Comparison of ENCODE assay signal across 8 cellular contexts in the genomic region with DNA sequence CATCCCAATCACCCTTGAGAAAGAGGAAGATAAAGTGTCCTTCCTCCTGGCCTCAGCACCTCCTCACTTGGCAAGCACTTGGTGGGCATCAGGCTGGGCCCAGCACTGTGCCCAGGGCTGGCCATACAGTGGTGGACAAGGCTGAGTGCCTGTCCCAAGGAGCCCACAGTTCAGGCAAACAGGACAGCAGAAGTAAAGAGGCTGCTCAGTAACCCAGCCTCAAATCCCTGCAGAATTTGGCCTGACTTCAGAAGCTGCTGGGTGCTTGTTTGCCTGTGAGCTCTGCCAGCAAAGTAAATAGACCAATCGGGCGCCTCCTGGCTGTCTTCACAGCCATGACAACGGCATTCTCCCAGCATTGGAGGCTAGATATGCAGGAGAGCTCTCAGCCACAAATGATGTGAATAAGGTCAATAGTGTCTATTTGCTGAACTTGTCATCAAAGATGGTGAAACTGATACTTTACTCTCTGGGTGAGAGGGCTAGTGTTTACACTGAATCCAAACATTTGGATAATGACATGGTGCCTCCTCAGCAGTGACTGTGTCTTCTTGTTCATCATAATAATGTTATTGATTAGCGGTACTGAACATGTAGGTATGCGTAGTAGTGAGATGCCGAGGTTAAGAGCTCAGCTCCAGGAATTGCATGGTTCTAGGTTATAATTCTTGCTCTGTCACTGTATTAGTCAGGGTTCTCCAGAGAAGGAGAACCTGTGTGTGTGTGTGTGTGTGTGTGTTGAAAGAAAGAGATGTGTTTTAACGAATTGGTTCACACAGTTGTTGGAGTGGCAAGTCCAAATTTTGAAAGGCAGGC. TPM values are rescaled to one million over a fixed set of nuclear protein-coding genes. Genes with fewer than 3 reads are reported as not detected.
DNase-seq lines count a peak whose midpoint lies in the region; ATAC-seq, FAIRE-seq and TF ChIP-seq lines count a peak whose summit lies in the region.

No MANE protein-coding gene starts in this region.

- H3K4me1 ChIP-seq in CD4-positive, alpha-beta memory T cell (ENCODE audit: insufficient read depth, low read length), result peaks cover 35% of the 10 kb centered on the region
- H3K4me1 ChIP-seq in NT2/D1 (ENCODE audit: insufficient read depth, insufficient read length), result peaks cover 2% of the 10 kb centered on the region
- no peaks in the 10 kb centered on the region; the same call in 1 of the 2 replicates for H3K4me1 ChIP-seq in GM12878 (ENCODE audit: control insufficient read depth, insufficient read depth, low read length)

- H3K4me3 ChIP-seq in CD4-positive, alpha-beta memory T cell (ENCODE audit: low read length in 2 of 2), result no peak overlapping the region
- H3K4me3 ChIP-seq in NT2/D1 (ENCODE audit: insufficient read length, low read depth) (no peak overlapping the region), GM12878 (no peak overlapping the region), skeletal muscle cell (ENCODE audit: low read depth, low read length) (no peak overlapping the region)

- CTCF ChIA-PET in CD4-positive, alpha-beta memory T cell (lab: Charles Lee; ENCODE audit: partially characterized antibody), result interaction anchor here (0.6 to 7.8 kb wide), 11 partner anchors 8 to 122 kb away, joined by 3 to 55 read pairs (median 5); partner anchors contain the start of genes DEF6, FANCE and PPARD
- CTCF ChIA-PET in GM12878 (lab: Yijun Ruan, JAX), result interaction anchor here (0.6 to 0.7 kb wide), 3 partner anchors 13 to 343 kb away, joined by 3 to 4 read pairs (median 3); no protein-coding TSS in a partner anchor

- H3K9me3 Mint-ChIP-seq in CD4-positive, alpha-beta memory T cell, result peaks cover 0 to 2% (median 0%) of the 10 kb centered on the region in 8 donors

- H3K4me3 Mint-ChIP-seq in CD4-positive, alpha-beta memory T cell, result peak overlapping the region in 1 of 8 donors; percentile 1

- H3K4me2 ChIP-seq in GM12878 (ENCODE audit: control insufficient read depth, insufficient read depth), result no peak overlapping the region

- ATAC-seq in GM12878 (no peak), GM21737 (IDR thresholded peaks at IDR 0.05; ENCODE audit: unreplicated experiment) (no peak), HG03108 (IDR thresholded peaks at IDR 0.05; ENCODE audit: unreplicated experiment) (no peak)

- H2AFZ ChIP-seq in GM12878 (ENCODE audit: control insufficient read depth, low read depth, low read length), result no peak overlapping the region

- no peaks in the 10 kb centered on the region for H3K27me3 ChIP-seq in CD4-positive, alpha-beta memory T cell (ENCODE audit: insufficient read depth, low read length)
- H3K27me3 ChIP-seq in NT2/D1 (ENCODE audit: insufficient read depth, insufficient read length) (no peaks in the 10 kb centered on the region), GM12878 (replicated peaks in 1 of 2; ENCODE audit: control insufficient read depth in 2 of 2, insufficient read depth in 2 of 2, low read length in 1 of 2) (no peaks in the 10 kb centered on the region)

- H3K9ac ChIP-seq in NT2/D1 (ENCODE audit: insufficient read length, low read depth), result no peak overlapping the region
- H3K9ac ChIP-seq in GM12878 (ENCODE audit: control insufficient read depth, insufficient read depth, low read length), result no peak overlapping the region

- peak overlapping the region; percentile 26 to 81 (median 74) for H3K27ac Mint-ChIP-seq in CD4-positive, alpha-beta memory T cell

- POLR2A ChIA-PET in CD4-positive, alpha-beta memory T cell (lab: Charles Lee; ENCODE audit: partially characterized antibody), result interaction anchor here (0.5 to 1.7 kb wide), 5 partner anchors 21 to 73 kb away, joined by 3 to 10 read pairs (median 4); partner anchors contain the start of gene PPARD
- POLR2A ChIA-PET in GM12878 (lab: Charles Lee), result interaction anchor here (1.0 kb wide), 1 partner anchor 57 kb away, joined by 3 read pairs; no protein-coding TSS in a partner anchor

- RAD21 ChIA-PET in GM12878 (lab: Charles Lee; ENCODE audit: unreplicated experiment), result interaction anchor here (0.6 kb wide), 1 partner anchor 14 kb away, joined by 3 read pairs; no protein-coding TSS in a partner anchor

- TF ChIP-seq EP300 in GM12878 (IDR thresholded peaks at IDR 0.05; ENCODE audit: borderline replicate concordance in 1 of 2, control insufficient read depth in 1 of 2, low read depth in 2 of 2, low read length in 2 of 2), result no peak

- intact Hi-C loops in CD4-positive, alpha-beta memory T cell (cut with micrococcal nuclease), result loop anchor here (1.0 kb wide), 2 partner anchors 34 to 73 kb away; partner anchors contain the start of gene PPARD
- intact Hi-C loops in GM12878 (cut with micrococcal nuclease; ENCODE audit: unreplicated experiment), result no loop called here

- no peak for TF ChIP-seq POLR2A in GM12878 (IDR thresholded peaks at IDR 0.05; ENCODE audit: low read depth, low read length)

- peaks cover 31 to 72% (median 49%) of the 10 kb centered on the region in 4 donors for H3K4me1 Mint-ChIP-seq in CD4-positive, alpha-beta memory T cell

- TF ChIP-seq CTCF in GM12878 (IDR thresholded peaks at IDR 0.05 in 2 of 3, conservative IDR thresholded peaks at IDR 0.05 in 1 of 3; ENCODE audit: control insufficient read depth in 2 of 3, extremely low read depth in 1 of 3, insufficient read depth in 1 of 3, low read depth in 3 of 3, low read length in 3 of 3), result no peak

- SMC1A ChIA-PET in GM12878 (lab: Charles Lee; ENCODE audit: uncharacterized antibody, unreplicated experiment), result interaction anchor here (1.1 kb wide), 1 partner anchor 73 kb away, joined by 4 read pairs; the partner anchor contains the start of gene PPARD

- H3K36me3 ChIP-seq in CD4-positive, alpha-beta memory T cell (ENCODE audit: insufficient read depth, low read length), result peaks cover 22% of the 10 kb centered on the region
- H3K36me3 ChIP-seq in NT2/D1 (ENCODE audit: insufficient read depth, insufficient read length, low read length), result peaks cover 13% of the 10 kb centered on the region
- H3K36me3 ChIP-seq in GM12878 (ENCODE audit: control insufficient read depth in 2 of 2, insufficient read depth in 2 of 2, low read length in 1 of 2), result peaks cover 2 to 10% of the 10 kb centered on the region in 2 experiments; a peak in 3 of 4 replicates

- no TSS peak for BruUV-seq in GM12878 (replicated peaks; lab: Mats Ljungman, UMichigan)

- no peak for TF ChIP-seq RAD21 in GM12878 (IDR thresholded peaks at IDR 0.05; ENCODE audit: insufficient read depth, low read depth, low read length)

- H3K36me3 Mint-ChIP-seq in CD4-positive, alpha-beta memory T cell, result peaks cover 44 to 75% of the 10 kb centered on the region in 2 donors

- no peak for FAIRE-seq in GM12878 (lab: Jason Lieb, UNC)

- H3K27me3 Mint-ChIP-seq in CD4-positive, alpha-beta memory T cell, result no peaks in the 10 kb centered on the region

- no peaks in the 10 kb centered on the region for H3K79me2 ChIP-seq in GM12878 (ENCODE audit: control insufficient read depth, insufficient read depth, low read length)

- WGBS in GM12878 (ENCODE audit: insufficient coverage, insufficient replicate concordance, low lambda C conversion rate, missing lambda C conversion rate), result 81% methylated on average over 7 of the region's 7 CpGs

- H3K9me3 ChIP-seq in CD4-positive, alpha-beta memory T cell (ENCODE audit: control insufficient read depth in 1 of 2, low read length in 2 of 2), result no peaks in the 10 kb centered on the region
- H3K9me3 ChIP-seq in NT2/D1 (ENCODE audit: insufficient read depth, low read length) (no peaks in the 10 kb centered on the region), GM12878 (replicated peaks; ENCODE audit: control insufficient read depth, insufficient read depth, low read length) (no peaks in the 10 kb centered on the region)

- H3K27ac ChIP-seq in CD4-positive, alpha-beta memory T cell (ENCODE audit: low read depth, low read length), result no peak overlapping the region
- H3K27ac ChIP-seq in GM12878 (ENCODE audit: control insufficient read depth, insufficient read depth), result no peak overlapping the region

- peak in 4 of 5 donors; percentile 26 to 33 (median 30) for DNase-seq in CD4-positive, alpha-beta memory T cell
- peak; percentile 81 for DNase-seq in HuH-7 (ENCODE audit: low spot score)
- DNase-seq in NT2/D1 (ENCODE audit: low read depth, low spot score), result peak; percentile 15
- no peak for DNase-seq in GM12878 (ENCODE audit: low read depth, low spot score)
- DNase-seq in hippocampal formation (lab: John Stamatoyannopoulos, UW), result peak; percentile 83 to 93
- peak; percentile 62 for DNase-seq in skeletal muscle cell (ENCODE audit: low read depth)

- no peaks in the 10 kb centered on the region for H4K20me1 ChIP-seq in GM12878 (ENCODE audit: control insufficient read depth, insufficient read depth)

- in situ Hi-C loops in GM12878 (cut with MboI), result no loop called here

RNA-seq across cellular contexts. Expression of gene FANCE, which starts 36.9 kb away (rescaled TPM):
- 1 to 10 TPM; 8.9 to 9.0 TPM for total RNA-seq in CD4-positive, alpha-beta memory T cell
- 1 to 10 TPM; 5.4 to 7.0 TPM for polyA plus RNA-seq in CD4-positive, alpha-beta memory T cell
- total RNA-seq in GM12878 (2013; cell fraction: nucleolus; rRNA removed), result 3.8 and 4.1 TPM in 2 replicates
- total RNA-seq in GM12878 (2014; rRNA removed), result 13.0 and 13.3 TPM in 2 replicates
- total RNA-seq in GM12878 (2014; rRNA removed; fragmentation: Illumina TruSeq; extraction: Trizol), result 7.9 and 9.1 TPM in 2 replicates
- total RNA-seq in GM12878 (2021), result 11.3 and 12.8 TPM in 2 replicates
- 2.1 TPM for polyA plus RNA-seq in GM12878 (2011; ENCODE audit: low read depth)
- 6.0 and 8.1 TPM in 2 replicates for polyA plus RNA-seq in GM12878 (2011; rRNA removed)
- 8.8 and 11.1 TPM in 2 replicates for polyA plus RNA-seq in GM12878 (2011; cell fraction: cytosol; rRNA removed)
- polyA plus RNA-seq in GM12878 (2011; cell fraction: nucleus; rRNA removed), result 6.7 and 8.0 TPM in 2 replicates
- 3.1 and 3.3 TPM in 2 replicates for polyA plus RNA-seq in GM12878 (2012)
- 7.3 and 8.1 TPM in 2 replicates for polyA plus RNA-seq in GM12878 (2014; fragmentation: Illumina TruSeq; extraction: Trizol)
- 1 to 10 TPM; 3.0 to 3.7 TPM for polyA plus RNA-seq in GM12878 (2014; fragmentation: Nextera tagmentation; extraction: Ambion mirVana)
- polyA plus RNA-seq in GM12878 (2014; rRNA removed), result 9.2 and 10.6 TPM in 2 replicates
- polyA plus RNA-seq in GM12878 (2016; fragmentation: Nextera tagmentation; extraction: Ambion mirVana), result 1 to 10 TPM; 3.5 to 7.6 TPM
- polyA minus RNA-seq in GM12878 (2011; rRNA and poly(A)+ RNA removed), result 7.1 and 10.3 TPM in 2 replicates
- 4.4 and 5.5 TPM in 2 replicates for polyA minus RNA-seq in GM12878 (2011; cell fraction: cytosol; rRNA and poly(A)+ RNA removed)
- polyA minus RNA-seq in GM12878 (2011; cell fraction: nucleus; rRNA and poly(A)+ RNA removed), result 1.6 and 2.6 TPM in 2 replicates

RNA-seq across cellular contexts. Expression of gene RPL10A, which starts 52.9 kb away (rescaled TPM):
- total RNA-seq in CD4-positive, alpha-beta memory T cell, result 1,000 to 10,000 TPM; 1,978 to 2,070 TPM
- polyA plus RNA-seq in CD4-positive, alpha-beta memory T cell, result 1,000 to 10,000 TPM in 1 of 2 donors, 100 to 1,000 TPM in 1; 844 to 1,085 TPM
- 252 and 256 TPM in 2 replicates for total RNA-seq in GM12878 (2013; cell fraction: nucleolus; rRNA removed)
- total RNA-seq in GM12878 (2014; rRNA removed) (2,974 and 3,149 TPM in 2 replicates), GM12878 (2014; rRNA removed; fragmentation: Illumina TruSeq; extraction: Trizol) (2,806 and 2,891 TPM in 2 replicates), GM12878 (2021) (2,346 and 2,441 TPM in 2 replicates)
- polyA plus RNA-seq in GM12878 (2011; ENCODE audit: low read depth), result 1,766 TPM
- polyA plus RNA-seq in GM12878 (2011; rRNA removed) (3,265 and 3,380 TPM in 2 replicates), GM12878 (2014; fragmentation: Illumina TruSeq; extraction: Trizol) (2,332 and 3,478 TPM in 2 replicates), GM12878 (2014; fragmentation: Nextera tagmentation; extraction: Ambion mirVana) (1,000 to 10,000 TPM; 2,399 to 2,699 TPM), GM12878 (2014; rRNA removed) (3,639 and 4,029 TPM in 2 replicates), GM12878 (2016; fragmentation: Nextera tagmentation; extraction: Ambion mirVana) (100 to 1,000 TPM; 833 to 850 TPM)
- polyA plus RNA-seq in GM12878 (2011; cell fraction: cytosol; rRNA removed), result 3,801 and 5,306 TPM in 2 replicates
- polyA plus RNA-seq in GM12878 (2011; cell fraction: nucleus; rRNA removed), result 1,839 and 2,010 TPM in 2 replicates
- 2,979 and 3,855 TPM in 2 replicates for polyA plus RNA-seq in GM12878 (2012)
- 1,419 and 1,651 TPM in 2 replicates for polyA minus RNA-seq in GM12878 (2011; rRNA and poly(A)+ RNA removed)
- polyA minus RNA-seq in GM12878 (2011; cell fraction: cytosol; rRNA and poly(A)+ RNA removed), result 569 and 581 TPM in 2 replicates
- polyA minus RNA-seq in GM12878 (2011; cell fraction: nucleus; rRNA and poly(A)+ RNA removed), result 265 and 335 TPM in 2 replicates
